Comparison of ENCODE assay signal across 8 cellular contexts in genomic region chr12:66301944-66302826, GRCh38. TPM values are rescaled to one million over a fixed set of nuclear protein-coding genes. Genes with fewer than 3 reads are reported as not detected.
DNase-seq lines count a peak whose midpoint lies in the region; ATAC-seq lines count a peak whose summit lies in the region.

Gene HELB, plus strand, starts transcription at chr12:66302493. Its CDS starts 111 bp downstream, at chr12:66302604.

- intact Hi-C loops in dendritic cell treated with granulocyte-macrophage colony-stimulating factor and Interleukin-4, amounts not matched to agents 40 ng/mL and 50 ng/mL, for 4 days (cut with micrococcal nuclease) = loop anchor here (1.0 to 10.0 kb wide), 4 partner anchors 35 to 963 kb away; partner anchors contain the start of genes CAND1 and TMBIM4

- H3K4me3 Mint-ChIP-seq in dendritic cell treated with granulocyte-macrophage colony-stimulating factor and Interleukin-4, amounts not matched to agents 40 ng/mL and 50 ng/mL, for 4 days = peak within 1 kb of the TSS; percentile 97

- ATAC-seq in GM19397 (IDR thresholded peaks at IDR 0.05; ENCODE audit: unreplicated experiment) (peak; percentile 86), HG03565 (IDR thresholded peaks at IDR 0.05; ENCODE audit: unreplicated experiment) (peak; percentile 85), left lobe of liver (peak; percentile 99)

- peak within 1 kb of the TSS; percentile 93 for H3K27ac Mint-ChIP-seq in dendritic cell treated with granulocyte-macrophage colony-stimulating factor and Interleukin-4, amounts not matched to agents 40 ng/mL and 50 ng/mL, for 4 days

- H3K36me3 Mint-ChIP-seq in dendritic cell treated with granulocyte-macrophage colony-stimulating factor and Interleukin-4, amounts not matched to agents 40 ng/mL and 50 ng/mL, for 4 days (ENCODE audit: low read depth) = peaks cover 36% of the 10 kb centered on the region

- no peaks in the 10 kb centered on the region for H3K9me3 Mint-ChIP-seq in dendritic cell treated with granulocyte-macrophage colony-stimulating factor and Interleukin-4, amounts not matched to agents 40 ng/mL and 50 ng/mL, for 4 days

- peaks cover 29% of the 10 kb centered on the region for H3K4me1 Mint-ChIP-seq in dendritic cell treated with granulocyte-macrophage colony-stimulating factor and Interleukin-4, amounts not matched to agents 40 ng/mL and 50 ng/mL, for 4 days (ENCODE audit: low read depth)

- H3K27me3 Mint-ChIP-seq in dendritic cell treated with granulocyte-macrophage colony-stimulating factor and Interleukin-4, amounts not matched to agents 40 ng/mL and 50 ng/mL, for 4 days = no peaks in the 10 kb centered on the region

- DNase-seq in CD1c-positive myeloid dendritic cell (ENCODE audit: extremely low spot score) (peak; percentile 98), NCI-H748 treated with DMSO at 0.1 percent for 48 hours (lab: John Stamatoyannopoulos, UW) (peak; percentile 93), left lobe of liver (ENCODE audit: low spot score) (peak; percentile 99)
- DNase-seq in activated CD4-positive, alpha-beta T cell treated with anti-CD3 and anti-CD28 coated beads, Interleukin-2, amount 50 U/mL, for 1 hour = peak; percentile 98
- DNase-seq in stimulated activated CD4-positive, alpha-beta T cell treated with anti-CD3 and anti-CD28 coated beads, Interleukin-2, amount 100 ng/mL, for 24 hours = peak; percentile 98 to 99

RNA-seq across cellular contexts. Expression of gene HELB, which starts in this region (rescaled TPM):
- total RNA-seq in left lobe of liver = 1.1 TPM

Comparison
In these comparisons a context has a peak if more than half of its experiments do, and no peak if none do; other contexts are left out.
1. Peak in every context shown above with its lines: DNase-seq and ATAC-seq.